Comparison of ENCODE assay signal across 25 cellular contexts in the genomic region with DNA sequence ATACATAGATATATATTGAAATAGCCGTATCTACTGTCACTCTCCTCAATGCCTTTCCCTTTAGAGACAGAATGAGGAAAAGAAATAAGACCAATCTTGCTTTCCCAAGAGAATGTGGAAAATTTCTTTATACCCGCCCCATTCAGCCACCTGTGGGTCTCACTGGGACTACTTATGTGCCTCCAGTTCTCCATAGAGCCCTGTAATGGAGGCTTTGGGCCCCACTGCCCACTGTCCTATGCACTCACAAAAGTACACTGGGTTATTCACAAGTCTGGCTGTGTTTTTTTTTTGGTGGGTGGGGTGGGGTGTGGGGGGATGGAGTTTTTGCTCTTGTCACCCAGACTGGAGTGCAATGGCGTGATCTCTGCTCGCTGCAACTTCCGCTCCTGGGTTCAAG.
"Had no signal": no experiment of that assay in that cellular context is flagged by ENCODE, and none has a peak within 500 bp of the region (broad histone marks: within the 10 kb centered on the region; RNA-seq: fewer than 3 reads in every experiment).

No MANE protein-coding gene starts in this region.

- H3K4me1 ChIP-seq: esophagus muscularis mucosa, foreskin keratinocyte, heart right ventricle, pancreas, prostate gland, thyroid gland, upper lobe of left lung, vagina had no signal

- FAIRE-seq: bronchial epithelial cell, colon, pancreas had no signal

- H3K27ac ChIP-seq: esophagus muscularis mucosa, foreskin keratinocyte, heart right ventricle, pancreas, prostate gland, skin epidermis, thyroid gland, upper lobe of left lung, vagina, WERI-Rb-1 had no signal

- H3K4me3 ChIP-seq: esophagus muscularis mucosa, heart right ventricle, pancreas, prostate gland, skin epidermis, thyroid gland, upper lobe of left lung, vagina had no signal

- H3K36me3 ChIP-seq: esophagus muscularis mucosa, heart right ventricle, pancreas, prostate gland, thyroid gland, upper lobe of left lung, vagina, WERI-Rb-1 had no signal

- H3K9me3 ChIP-seq: esophagus muscularis mucosa, pancreas, prostate gland, thyroid gland, upper lobe of left lung, vagina had no signal

- ATAC-seq: foreskin keratinocyte; heart right ventricle; naive thymus-derived CD4-positive, alpha-beta T cell; pancreas; sciatic nerve had no signal

- DNase-seq: activated CD4-positive, alpha-beta memory T cell treated with anti-CD3 and anti-CD28 coated beads, Interleukin-2, amount 10 ng/mL, durations not matched to agents 7 days and 5 days; activated gamma-delta T cell; activated naive CD8-positive, alpha-beta T cell treated with anti-CD3 and anti-CD28 coated beads, Interleukin-2, amount 50 U/mL, for 24 hours; dermis blood vessel endothelial cell; effector CD4-positive, alpha-beta T cell; foreskin keratinocyte; heart right ventricle; midbrain; naive thymus-derived CD4-positive, alpha-beta T cell; pancreas; retina; stimulated activated CD4-positive, alpha-beta T cell treated with anti-CD3 and anti-CD28 coated beads, Interleukin-12 subunit alpha, Interleukin-12 subunit beta, amount 100 ng/mL, for 4 hours; stimulated activated CD4-positive, alpha-beta T cell treated with anti-CD3 and anti-CD28 coated beads, Interleukin-4, amount 100 ng/mL, for 1 hour; substantia nigra; T1000; thyroid gland; upper lobe of left lung; WERI-Rb-1 had no signal

- H3K27me3 ChIP-seq: esophagus muscularis mucosa, foreskin keratinocyte, heart right ventricle, pancreas, thyroid gland, upper lobe of left lung, vagina had no signal
